18 cellular contexts compared by ENCODE assay signal in genomic region chr1:234849824-234850223, GRCh38.
A peak's percentile ranks its signal among the peaks of the same experiment; 100 is the strongest.
DNase-seq lines count a peak whose midpoint lies in the region; ATAC-seq, FAIRE-seq and TF ChIP-seq lines count a peak whose summit lies in the region.
"Had no signal": no experiment of that assay in that cellular context is flagged by ENCODE, and none has a peak within 500 bp of the region (broad histone marks: within the 10 kb centered on the region; RNA-seq: fewer than 3 reads in every experiment).

No MANE protein-coding gene starts in this region.

- TF ChIP-seq EP300 in upper lobe of left lung (IDR thresholded peaks at IDR 0.05): no peak

- FAIRE-seq in RCC 7860 (lab: Jason Lieb, UNC): no peak
- FAIRE-seq: H1 had no signal

- H3K4me3 Mint-ChIP-seq in activated naive CD8-positive, alpha-beta T cell treated with anti-CD3 and anti-CD28 coated beads, Interleukin-2, amount 50 U/mL, for 24 hours: no peak overlapping the region
- no peak overlapping the region for H3K4me3 Mint-ChIP-seq in activated naive CD8-positive, alpha-beta T cell treated with anti-CD3 and anti-CD28 coated beads for 36 hours
- H3K4me3 Mint-ChIP-seq: WTC11 had no signal

- peak overlapping the region; percentile 39 for H3K27ac Mint-ChIP-seq in activated naive CD8-positive, alpha-beta T cell treated with anti-CD3 and anti-CD28 coated beads, Interleukin-2, amount 50 U/mL, for 24 hours
- no peak overlapping the region for H3K27ac Mint-ChIP-seq in activated naive CD8-positive, alpha-beta T cell treated with anti-CD3 and anti-CD28 coated beads for 36 hours
- H3K27ac Mint-ChIP-seq: WTC11 had no signal

- H3K4me3 ChIP-seq in upper lobe of left lung (no peak overlapping the region), psoas muscle (no peak overlapping the region), HAP-1 (no peak overlapping the region), BE2C (ENCODE audit: low read depth, low read length) (no peak overlapping the region)
- H3K4me3 ChIP-seq: breast epithelium, lower lobe of right lung, right atrium auricular region, testis had no signal

- H3K4me1 ChIP-seq in upper lobe of left lung (peaks cover 20 to 43% (median 25%) of the 10 kb centered on the region in 4 donors), psoas muscle (peaks cover 5% of the 10 kb centered on the region), HAP-1 (no peaks in the 10 kb centered on the region; the same call in none of the 2 replicates), BE2C (no peaks in the 10 kb centered on the region)
- H3K4me1 ChIP-seq: breast epithelium, testis had no signal

- peaks cover 74% of the 10 kb centered on the region for H3K4me1 Mint-ChIP-seq in activated naive CD8-positive, alpha-beta T cell treated with anti-CD3 and anti-CD28 coated beads, Interleukin-2, amount 50 U/mL, for 24 hours
- peaks cover 67% of the 10 kb centered on the region for H3K4me1 Mint-ChIP-seq in activated naive CD8-positive, alpha-beta T cell treated with anti-CD3 and anti-CD28 coated beads for 36 hours

- no peak for ATAC-seq in activated naive CD8-positive, alpha-beta T cell treated with anti-CD3 and anti-CD28 coated beads, Interleukin-2, amount 50 U/mL, for 24 hours
- no peak for ATAC-seq in upper lobe of left lung (ENCODE audit: low FRiP score in 2 of 2)
- ATAC-seq in psoas muscle: no peak
- ATAC-seq: WTC11 had no signal

- intact Hi-C loops in psoas muscle (cut with DNase I): no loop called here

- in situ Hi-C loops in HAP-1 (cut with MboI; ENCODE audit: low sequenced_read_pairs): loop anchor here (25.0 kb wide), 1 partner anchor 113 kb away; no protein-coding TSS in a partner anchor

- TF ChIP-seq CTCF in upper lobe of left lung (IDR thresholded peaks at IDR 0.05) (no peak), psoas muscle (IDR thresholded peaks at IDR 0.05) (no peak), BE2C (IDR thresholded peaks at IDR 0.05; ENCODE audit: low read depth, low read length) (no peak)

- no peak for TF ChIP-seq POLR2A in upper lobe of left lung (IDR thresholded peaks at IDR 0.05)

- H3K9me3 Mint-ChIP-seq in activated naive CD8-positive, alpha-beta T cell treated with anti-CD3 and anti-CD28 coated beads, Interleukin-2, amount 50 U/mL, for 24 hours: no peaks in the 10 kb centered on the region
- peaks cover 6% of the 10 kb centered on the region for H3K9me3 Mint-ChIP-seq in activated naive CD8-positive, alpha-beta T cell treated with anti-CD3 and anti-CD28 coated beads for 36 hours

- WGBS in upper lobe of left lung, 2 donors: 63 to 71% methylated on average over 7 of the region's 7 CpGs
- WGBS in psoas muscle, 3 donors: 69 to 80% (median 78%) methylated on average over 7 of the region's 7 CpGs

- H3K9me3 ChIP-seq in upper lobe of left lung (no peaks in the 10 kb centered on the region), psoas muscle (no peaks in the 10 kb centered on the region), HAP-1 (no peaks in the 10 kb centered on the region), BE2C (no peaks in the 10 kb centered on the region)
- H3K9me3 ChIP-seq: breast epithelium, lower lobe of right lung, right atrium auricular region, testis had no signal

- no peak for DNase-seq in activated naive CD8-positive, alpha-beta T cell treated with anti-CD3 and anti-CD28 coated beads, Interleukin-2, amount 50 U/mL, for 24 hours
- DNase-seq in activated naive CD8-positive, alpha-beta T cell treated with anti-CD3 and anti-CD28 coated beads for 36 hours: no peak
- DNase-seq in RCC 7860 (ENCODE audit: low spot score) (peak; percentile 57), islet precursor cell (peak; percentile 23), upper lobe of left lung (no peak), psoas muscle (no peak), HAP-1 (ENCODE audit: low spot score in 2 of 2) (no peak), BE2C (no peak)
- DNase-seq: activated naive CD4-positive, alpha-beta T cell; lower lobe of right lung; NCI-H1105; stimulated activated CD4-positive, alpha-beta T cell treated with anti-CD3 and anti-CD28 coated beads, Interleukin-2, amount 100 ng/mL, for 24 hours; SW 1271; testis had no signal

- peaks cover 2% of the 10 kb centered on the region for H3K36me3 Mint-ChIP-seq in activated naive CD8-positive, alpha-beta T cell treated with anti-CD3 and anti-CD28 coated beads, Interleukin-2, amount 50 U/mL, for 24 hours (ENCODE audit: low read depth)
- peaks cover 7% of the 10 kb centered on the region for H3K36me3 Mint-ChIP-seq in activated naive CD8-positive, alpha-beta T cell treated with anti-CD3 and anti-CD28 coated beads for 36 hours

- H3K27me3 Mint-ChIP-seq in activated naive CD8-positive, alpha-beta T cell treated with anti-CD3 and anti-CD28 coated beads, Interleukin-2, amount 50 U/mL, for 24 hours: peaks cover 4% of the 10 kb centered on the region
- no peaks in the 10 kb centered on the region for H3K27me3 Mint-ChIP-seq in activated naive CD8-positive, alpha-beta T cell treated with anti-CD3 and anti-CD28 coated beads for 36 hours

- H3K27ac ChIP-seq in upper lobe of left lung (peak overlapping the region; percentile 6 to 55 (median 40)), psoas muscle (no peak overlapping the region)
- H3K27ac ChIP-seq: breast epithelium, lower lobe of right lung, right atrium auricular region, testis had no signal

- H3K27me3 ChIP-seq in upper lobe of left lung (no peaks in the 10 kb centered on the region), psoas muscle (ENCODE audit: insufficient read depth in 3 of 3, low read length in 2 of 3) (no peaks in the 10 kb centered on the region), HAP-1 (ENCODE audit: low read depth) (peaks cover 8% of the 10 kb centered on the region), BE2C (no peaks in the 10 kb centered on the region)
- H3K27me3 ChIP-seq: breast epithelium, right atrium auricular region, testis had no signal

- no peaks in the 10 kb centered on the region for H3K36me3 ChIP-seq in upper lobe of left lung
- no peaks in the 10 kb centered on the region for H3K36me3 ChIP-seq in psoas muscle (ENCODE audit: insufficient read depth in 1 of 2, low read depth in 1 of 2)
- H3K36me3 ChIP-seq in HAP-1 (replicated peaks): no peaks in the 10 kb centered on the region; the same call in 1 of the 2 replicates
- no peaks in the 10 kb centered on the region for H3K36me3 ChIP-seq in BE2C
- H3K36me3 ChIP-seq: breast epithelium, lower lobe of right lung, right atrium auricular region had no signal

Comparison
In these comparisons a context has a peak if more than half of its experiments do, and no peak if none do; other contexts are left out.
1. DNase-seq: peak in RCC 7860 (single experiment) and islet precursor cell (single experiment); none in activated naive CD8-positive, alpha-beta T cell treated with anti-CD3 and anti-CD28 coated beads, Interleukin-2, amount 50 U/mL, for 24 hours (single experiment), activated naive CD8-positive, alpha-beta T cell treated with anti-CD3 and anti-CD28 coated beads for 36 hours (single experiment), upper lobe of left lung (0 of 2), psoas muscle (0 of 2), HAP-1 (0 of 2) and BE2C (single experiment).